25 cellular contexts compared by ENCODE assay signal in genomic region chr18:67354091-67354490, GRCh38.
"Had no signal": no experiment of that assay in that cellular context is flagged by ENCODE, and none has a peak within 500 bp of the region (broad histone marks: within the 10 kb centered on the region; RNA-seq: fewer than 3 reads in every experiment).

No MANE protein-coding gene starts in this region.

- H3K9me3 ChIP-seq: colonic mucosa, esophagus muscularis mucosa, gastroesophageal sphincter, heart left ventricle, lower lobe of right lung, ovary, psoas muscle, sigmoid colon, thoracic aorta, tibial nerve, upper lobe of left lung had no signal

- H3K36me3 ChIP-seq: colonic mucosa, esophagus muscularis mucosa, gastroesophageal sphincter, heart left ventricle, lower lobe of right lung, ovary, sigmoid colon, thoracic aorta, tibial nerve, upper lobe of left lung had no signal

- H3K27ac ChIP-seq: colonic mucosa, esophagus muscularis mucosa, foreskin keratinocyte, gastroesophageal sphincter, heart left ventricle, hepatocyte, lower lobe of right lung, ovary, psoas muscle, sigmoid colon, thoracic aorta, tibial nerve, upper lobe of left lung had no signal

- H3K4me2 ChIP-seq: hepatocyte had no signal

- H2AFZ ChIP-seq: hepatocyte had no signal

- DNase-seq: colonic mucosa; dermis blood vessel endothelial cell; effector memory CD4-positive, alpha-beta T cell; foreskin keratinocyte; heart left ventricle; left ventricle myocardium superior; lower lobe of right lung; natural killer cell; occipital lobe; ovary; posterior cingulate gyrus; psoas muscle; right cardiac atrium; sigmoid colon; stimulated activated CD4-positive, alpha-beta T cell treated with anti-CD3 and anti-CD28 coated beads, Interleukin-2, amount 100 ng/mL, for 24 hours; stimulated activated CD4-positive, alpha-beta T cell treated with anti-CD3 and anti-CD28 coated beads, Interleukin-4, amount 100 ng/mL, for 24 hours; stimulated activated naive CD4-positive, alpha-beta T cell treated with Interleukin-2 at 50 U/mL for 16 hours; upper lobe of left lung had no signal

- H3K4me3 ChIP-seq: colonic mucosa, esophagus muscularis mucosa, gastroesophageal sphincter, heart left ventricle, hepatocyte, lower lobe of right lung, ovary, psoas muscle, sigmoid colon, thoracic aorta, tibial nerve, upper lobe of left lung had no signal

- H3K4me1 ChIP-seq: colonic mucosa, esophagus muscularis mucosa, foreskin keratinocyte, gastroesophageal sphincter, heart left ventricle, lower lobe of right lung, psoas muscle, sigmoid colon, tibial nerve, upper lobe of left lung had no signal

- H3K27me3 ChIP-seq: colonic mucosa, esophagus muscularis mucosa, foreskin keratinocyte, gastroesophageal sphincter, heart left ventricle, hepatocyte, ovary, sigmoid colon, tibial nerve, upper lobe of left lung had no signal

- H3K27me3 Mint-ChIP-seq: memory B cell had no signal

- ATAC-seq: foreskin keratinocyte; gastroesophageal sphincter; heart left ventricle; left ventricle myocardium superior; lower lobe of right lung; natural killer cell; psoas muscle; right cardiac atrium; stimulated activated effector memory CD8-positive, alpha-beta T cell treated with anti-CD3 and anti-CD28 coated beads, Interleukin-12 subunit alpha, Interleukin-12 subunit beta, amount 100 ng/mL, for 72 hours had no signal

- H3K27ac Mint-ChIP-seq: memory B cell; natural killer cell; stimulated activated effector memory CD8-positive, alpha-beta T cell treated with anti-CD3 and anti-CD28 coated beads, Interleukin-12 subunit alpha, Interleukin-12 subunit beta, amount 100 ng/mL, for 72 hours had no signal

- H3K79me2 ChIP-seq: hepatocyte had no signal

- H3K4me1 Mint-ChIP-seq: memory B cell, natural killer cell had no signal

- H3K36me3 Mint-ChIP-seq: memory B cell; stimulated activated effector memory CD8-positive, alpha-beta T cell treated with anti-CD3 and anti-CD28 coated beads, Interleukin-12 subunit alpha, Interleukin-12 subunit beta, amount 100 ng/mL, for 72 hours had no signal

- H3K4me3 Mint-ChIP-seq: memory B cell; natural killer cell; stimulated activated effector memory CD8-positive, alpha-beta T cell treated with anti-CD3 and anti-CD28 coated beads, Interleukin-12 subunit alpha, Interleukin-12 subunit beta, amount 100 ng/mL, for 72 hours had no signal

- H3K9me3 Mint-ChIP-seq: memory B cell had no signal
